Comparison of ENCODE assay signal across 20 cellular contexts in genomic region chr9:72332351-72332750, GRCh38. TPM values are rescaled to one million over a fixed set of nuclear protein-coding genes. Genes with fewer than 3 reads are reported as not detected.
DNase-seq lines count a peak whose midpoint lies in the region; FAIRE-seq and TF ChIP-seq lines count a peak whose summit lies in the region.
"Had no signal": no experiment of that assay in that cellular context is flagged by ENCODE, and none has a peak within 500 bp of the region (broad histone marks: within the 10 kb centered on the region; RNA-seq: fewer than 3 reads in every experiment).

No MANE protein-coding gene starts in this region.

- H3K27ac Mint-ChIP-seq in neural progenitor cell (no peak overlapping the region), CD14-positive monocyte (no peak overlapping the region)
- H3K27ac Mint-ChIP-seq: CD8-positive, alpha-beta T cell had no signal

- H3K4me2 ChIP-seq in neural progenitor cell, result no peak overlapping the region
- H3K4me2 ChIP-seq: BLaER1 had no signal

- H3F3A ChIP-seq in neural progenitor cell (ENCODE audit: low read depth), result no peaks in the 10 kb centered on the region

- TF ChIP-seq CTCF in D721Med (IDR thresholded peaks at IDR 0.05; ENCODE audit: insufficient read depth, missing control alignments) (no peak), neural progenitor cell (IDR thresholded peaks at IDR 0.05) (no peak), CD14-positive monocyte (IDR thresholded peaks at IDR 0.05) (no peak)

- H3K27me3 Mint-ChIP-seq in neural progenitor cell (ENCODE audit: insufficient read depth, low read depth) (peaks cover 6% of the 10 kb centered on the region), CD14-positive monocyte (ENCODE audit: low read depth in 3 of 3) (no peaks in the 10 kb centered on the region)

- H3K9me3 ChIP-seq in neural progenitor cell (ENCODE audit: low read depth), result no peaks in the 10 kb centered on the region
- H3K9me3 ChIP-seq: BLaER1, HAP-1 had no signal

- no peaks in the 10 kb centered on the region for H4K20me1 ChIP-seq in neural progenitor cell (ENCODE audit: low read depth)
- H4K20me1 ChIP-seq: BLaER1 had no signal

- no peaks in the 10 kb centered on the region for H3K36me3 ChIP-seq in neural progenitor cell
- H3K36me3 ChIP-seq: BLaER1, HAP-1 had no signal

- H3K79me2 ChIP-seq in neural progenitor cell (ENCODE audit: low read depth), result no peaks in the 10 kb centered on the region

- no peaks in the 10 kb centered on the region for H3K27me3 ChIP-seq in neural progenitor cell
- H3K27me3 ChIP-seq: BLaER1 had no signal

- H3K9me3 Mint-ChIP-seq in neural progenitor cell (no peaks in the 10 kb centered on the region), CD14-positive monocyte (peaks cover 0 to 2% (median 0%) of the 10 kb centered on the region in 7 donors)
- H3K9me3 Mint-ChIP-seq: CD8-positive, alpha-beta T cell had no signal

- intact Hi-C loops in CD14-positive monocyte (cut with micrococcal nuclease), result no loop called here

- H3K36me3 Mint-ChIP-seq in neural progenitor cell, result no peaks in the 10 kb centered on the region
- peaks cover 39% of the 10 kb centered on the region in 2 donors for H3K36me3 Mint-ChIP-seq in CD14-positive monocyte
- H3K36me3 Mint-ChIP-seq: CD8-positive, alpha-beta T cell had no signal

- no peak overlapping the region for H3K9ac ChIP-seq in neural progenitor cell
- H3K9ac ChIP-seq: BLaER1 had no signal

- DNase-seq in D721Med (ENCODE audit: insufficient read length, low spot score) (no peak), NCI-H226 (peak; percentile 11), amniotic epithelial cell (ENCODE audit: low read depth) (peak; percentile 43), neural progenitor cell (ENCODE audit: low spot score) (no peak), HCEC 1CT (no peak), mucosa of gallbladder (ENCODE audit: low spot score) (no peak), CD14-positive monocyte (ENCODE audit: low spot score) (no peak)
- DNase-seq: 8988T; Calu3; CD8-positive, alpha-beta T cell; DMS 273 treated with DMSO at 0.1 percent for 48 hours; DMS53; DND-41; EL had no signal

- FAIRE-seq in D721Med (lab: Jason Lieb, UNC), result peak; percentile 58
- FAIRE-seq: G401.6, GM12891, GM19239 had no signal

- H3K4me3 Mint-ChIP-seq in neural progenitor cell, result no peak overlapping the region
- H3K4me3 Mint-ChIP-seq in CD14-positive monocyte, result no peak overlapping the region
- H3K4me3 Mint-ChIP-seq: CD8-positive, alpha-beta T cell had no signal

- H3K27ac ChIP-seq in neural progenitor cell, result no peak overlapping the region
- H3K27ac ChIP-seq: BLaER1, HL-60 had no signal

- no peaks in the 10 kb centered on the region for H3K4me1 ChIP-seq in neural progenitor cell
- H3K4me1 ChIP-seq: BLaER1, HAP-1 had no signal

- peaks cover 7% of the 10 kb centered on the region for H3K4me1 Mint-ChIP-seq in neural progenitor cell
- peaks cover 4% of the 10 kb centered on the region for H3K4me1 Mint-ChIP-seq in CD14-positive monocyte

- no peak overlapping the region for H3K4me3 ChIP-seq in neural progenitor cell
- H3K4me3 ChIP-seq: BLaER1, HAP-1 had no signal

- H2AFZ ChIP-seq in neural progenitor cell (replicated peaks), result peak overlapping the region; percentile 22

RNA-seq across cellular contexts. Expression of gene ZFAND5, which starts 32.7 kb away (rescaled TPM):
- total RNA-seq in neural progenitor cell (ENCODE audit: low replicate concordance) (119 and 162 TPM in 2 replicates), mucosa of gallbladder (189 TPM)
- 100 to 1,000 TPM; 199 to 237 TPM for polyA plus RNA-seq in CD14-positive monocyte

Comparison
In these comparisons a context has a peak if more than half of its experiments do, and no peak if none do; other contexts are left out.
1. DNase-seq: peak in NCI-H226 (single experiment) and amniotic epithelial cell (single experiment); none in D721Med (single experiment), neural progenitor cell (single experiment), HCEC 1CT (single experiment), mucosa of gallbladder (single experiment) and CD14-positive monocyte (single experiment).